18 cellular contexts compared by ENCODE assay signal in the genomic region with DNA sequence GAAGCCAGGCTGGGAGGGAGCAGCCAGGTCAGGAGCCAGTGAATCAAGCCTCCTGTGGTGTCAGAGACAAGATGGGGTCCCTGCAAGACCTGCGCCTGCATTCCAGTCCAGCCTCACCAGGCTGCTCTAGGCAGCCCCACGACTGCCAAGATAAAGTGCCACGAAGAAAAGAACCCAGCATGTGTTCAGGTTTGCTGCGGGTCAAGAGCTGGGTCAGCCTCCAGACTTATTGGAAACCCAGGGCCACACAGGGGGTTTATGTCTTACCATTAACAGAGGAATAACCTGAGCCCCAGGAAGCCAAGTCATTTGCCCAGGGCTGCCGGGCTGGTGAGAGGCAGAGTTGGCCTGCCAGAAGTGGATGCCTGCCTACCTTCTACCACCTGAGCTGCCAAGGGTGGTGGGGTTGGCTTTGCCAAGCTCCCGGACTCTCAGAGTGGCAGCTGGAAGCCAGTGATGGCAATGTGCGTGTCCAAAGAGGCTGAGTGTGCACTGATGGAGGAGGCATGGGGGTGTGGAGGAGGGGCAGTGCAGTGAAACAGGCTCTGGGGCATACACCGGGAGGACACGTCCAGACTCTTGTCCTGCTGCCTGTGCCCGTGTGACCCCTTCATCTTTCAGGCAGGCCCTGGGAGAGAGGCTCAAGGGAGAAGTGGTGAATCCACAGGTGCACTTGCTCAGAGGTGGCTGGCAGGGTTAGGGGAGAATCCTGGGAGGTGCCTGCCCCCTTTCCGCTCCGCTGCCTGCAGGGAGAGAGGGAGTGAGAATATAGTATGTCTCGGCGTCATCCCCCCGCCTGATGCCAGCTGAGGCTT. TPM values are rescaled to one million over a fixed set of nuclear protein-coding genes. Genes with fewer than 3 reads are reported as not detected.
DNase-seq lines count a peak whose midpoint lies in the region; ATAC-seq and TF ChIP-seq lines count a peak whose summit lies in the region.
"Had no signal": no experiment of that assay in that cellular context is flagged by ENCODE, and none has a peak within 500 bp of the region (broad histone marks: within the 10 kb centered on the region; RNA-seq: fewer than 3 reads in every experiment).

No MANE protein-coding gene starts in this region.

- no peaks in the 10 kb centered on the region for H3K36me3 Mint-ChIP-seq in WTC11
- H3K36me3 Mint-ChIP-seq in activated T-helper 1 cell treated with anti-CD3 and anti-CD28 coated beads, Interleukin-12 subunit alpha, Interleukin-12 subunit beta, Interleukin-2, Interleukin-4 antibody, amounts not matched to agents 30 ng/mL and 10 ng/mL and 1 ng/mL, durations not matched to agents 14 hours and 24 hours and 36 hours (ENCODE audit: low read depth): no peaks in the 10 kb centered on the region

- peak overlapping the region; percentile 60 for H3K4me3 Mint-ChIP-seq in WTC11
- no peak overlapping the region for H3K4me3 Mint-ChIP-seq in activated T-helper 1 cell treated with anti-CD3 and anti-CD28 coated beads, Interleukin-12 subunit alpha, Interleukin-12 subunit beta, Interleukin-2, Interleukin-4 antibody, amounts not matched to agents 30 ng/mL and 10 ng/mL and 1 ng/mL, durations not matched to agents 14 hours and 24 hours and 36 hours
- H3K4me3 Mint-ChIP-seq: activated CD4-positive, alpha-beta memory T cell treated with anti-CD3 and anti-CD28 coated beads, Interleukin-2, amount 10 ng/mL, durations not matched to agents 7 days and 5 days had no signal

- TF ChIP-seq CTCF in heart left ventricle (IDR thresholded peaks at IDR 0.05) (no peak), WTC11 (IDR thresholded peaks at IDR 0.05) (no peak)

- DNase-seq in heart left ventricle: no peak
- DNase-seq in Right ventricle myocardium inferior (ENCODE audit: missing footprints): no peak
- no peak for DNase-seq in WTC11 (ENCODE audit: low spot score)
- DNase-seq in hepatic stellate cell (ENCODE audit: low spot score): no peak
- no peak for DNase-seq in activated T-helper 1 cell treated with anti-CD3 and anti-CD28 coated beads, Interleukin-12 subunit alpha, Interleukin-12 subunit beta, Interleukin-2, Interleukin-4 antibody, amounts not matched to agents 30 ng/mL and 10 ng/mL and 1 ng/mL, durations not matched to agents 14 hours and 24 hours and 36 hours (ENCODE audit: low spot score)
- no peak for DNase-seq in activated effector memory CD4-positive, alpha-beta T cell treated with Interleukin-2 at 50 U/mL for 16 hours
- no peak for DNase-seq in T1000 (lab: John Stamatoyannopoulos, UW)
- DNase-seq: activated CD4-positive, alpha-beta memory T cell treated with anti-CD3 and anti-CD28 coated beads, Interleukin-2, amount 10 ng/mL, durations not matched to agents 7 days and 5 days; activated T-cell treated with anti-CD3 and anti-CD28 coated beads, Interleukin-2, amount 50 U/mL, for 48 hours; Caco-2; mesenchymal stem cell; NCI-H1436; OCI-M1; stimulated activated CD4-positive, alpha-beta T cell treated with anti-CD3 and anti-CD28 coated beads, Interleukin-4, amount 100 ng/mL, for 4 hours; trophoblast cell had no signal

- CTCF ChIA-PET in WTC11 (lab: Charles Lee): interaction anchor here (0.6 to 2.9 kb wide), 10 partner anchors 11 to 652 kb away, joined by 3 to 21 read pairs (median 5); no protein-coding TSS in a partner anchor

- intact Hi-C loops in heart left ventricle (cut with DNase I) (loop anchor here in 1 of 10 donors (5.0 to 10.0 kb wide), 2 partner anchors 70 to 82 kb away; no protein-coding TSS in a partner anchor), Right ventricle myocardium inferior (cut with DNase I) (loop anchor here (5.0 kb wide), 1 partner anchor 40 kb away; no protein-coding TSS in a partner anchor)
- intact Hi-C loops in activated T-helper 1 cell treated with anti-CD3 and anti-CD28 coated beads, Interleukin-12 subunit alpha, Interleukin-12 subunit beta, Interleukin-2, Interleukin-4 antibody, amounts not matched to agents 30 ng/mL and 10 ng/mL and 1 ng/mL, durations not matched to agents 14 hours and 24 hours and 36 hours (cut with micrococcal nuclease): no loop called here

- H3K27me3 Mint-ChIP-seq in WTC11 (ENCODE audit: low read depth): peaks cover 32% of the 10 kb centered on the region
- peaks cover 36% of the 10 kb centered on the region for H3K27me3 Mint-ChIP-seq in activated T-helper 1 cell treated with anti-CD3 and anti-CD28 coated beads, Interleukin-12 subunit alpha, Interleukin-12 subunit beta, Interleukin-2, Interleukin-4 antibody, amounts not matched to agents 30 ng/mL and 10 ng/mL and 1 ng/mL, durations not matched to agents 14 hours and 24 hours and 36 hours (ENCODE audit: insufficient read depth)

- no peak for TF ChIP-seq POLR2A in heart left ventricle (IDR thresholded peaks at IDR 0.05)

- H3K36me3 ChIP-seq in heart left ventricle (no peaks in the 10 kb centered on the region), muscle layer of duodenum (ENCODE audit: control insufficient read depth in 1 of 2, insufficient read depth in 2 of 2, low read length in 2 of 2) (no peaks in the 10 kb centered on the region)
- H3K36me3 ChIP-seq: neutrophil had no signal

- ATAC-seq in heart left ventricle: no peak
- ATAC-seq in Right ventricle myocardium inferior: no peak
- no peak for ATAC-seq in WTC11

- H3K4me3 ChIP-seq in heart left ventricle (peak overlapping the region in 10 of 12 donors; percentile 14 to 70 (median 59)), muscle layer of duodenum (ENCODE audit: low read depth in 1 of 2, low read length in 2 of 2) (peak overlapping the region; percentile 43 to 75)

- H3K27me3 ChIP-seq in heart left ventricle: peaks cover 0 to 36% (median 0%) of the 10 kb centered on the region in 9 donors
- peaks cover 8% of the 10 kb centered on the region for H3K27me3 ChIP-seq in muscle layer of duodenum (ENCODE audit: low read depth, low read length)

- peak overlapping the region in 5 of 12 donors; percentile 24 to 83 (median 68) for H3K27ac ChIP-seq in heart left ventricle
- no peak overlapping the region for H3K27ac ChIP-seq in muscle layer of duodenum (ENCODE audit: low read length)
- H3K27ac ChIP-seq: epithelial cell of prostate, neutrophil had no signal

- H3K4me1 Mint-ChIP-seq in WTC11: peaks cover 31% of the 10 kb centered on the region
- H3K4me1 Mint-ChIP-seq in activated T-helper 1 cell treated with anti-CD3 and anti-CD28 coated beads, Interleukin-12 subunit alpha, Interleukin-12 subunit beta, Interleukin-2, Interleukin-4 antibody, amounts not matched to agents 30 ng/mL and 10 ng/mL and 1 ng/mL, durations not matched to agents 14 hours and 24 hours and 36 hours (ENCODE audit: low read depth): no peaks in the 10 kb centered on the region

- no peaks in the 10 kb centered on the region for H3K9me3 Mint-ChIP-seq in WTC11
- no peaks in the 10 kb centered on the region for H3K9me3 Mint-ChIP-seq in activated T-helper 1 cell treated with anti-CD3 and anti-CD28 coated beads, Interleukin-12 subunit alpha, Interleukin-12 subunit beta, Interleukin-2, Interleukin-4 antibody, amounts not matched to agents 30 ng/mL and 10 ng/mL and 1 ng/mL, durations not matched to agents 14 hours and 24 hours and 36 hours
- H3K9me3 Mint-ChIP-seq: activated CD4-positive, alpha-beta memory T cell treated with anti-CD3 and anti-CD28 coated beads, Interleukin-2, amount 10 ng/mL, durations not matched to agents 7 days and 5 days had no signal

- H3K4me1 ChIP-seq in heart left ventricle (peaks cover 3 to 45% (median 16%) of the 10 kb centered on the region in 12 donors), muscle layer of duodenum (ENCODE audit: control insufficient read depth in 1 of 2, insufficient read depth in 2 of 2, low read length in 2 of 2) (peaks cover 0 to 39% of the 10 kb centered on the region in 2 donors)

- H3K27ac Mint-ChIP-seq in WTC11: no peak overlapping the region
- H3K27ac Mint-ChIP-seq in activated T-helper 1 cell treated with anti-CD3 and anti-CD28 coated beads, Interleukin-12 subunit alpha, Interleukin-12 subunit beta, Interleukin-2, Interleukin-4 antibody, amounts not matched to agents 30 ng/mL and 10 ng/mL and 1 ng/mL, durations not matched to agents 14 hours and 24 hours and 36 hours: no peak overlapping the region
- H3K27ac Mint-ChIP-seq: activated CD4-positive, alpha-beta memory T cell treated with anti-CD3 and anti-CD28 coated beads, Interleukin-2, amount 10 ng/mL, durations not matched to agents 7 days and 5 days had no signal

- 54 to 72% (median 59%) methylated on average over 11 to 15 of the region's 15 CpGs for WGBS in heart left ventricle, 4 donors

- H3K9me3 ChIP-seq in heart left ventricle: no peaks in the 10 kb centered on the region
- H3K9me3 ChIP-seq in muscle layer of duodenum (ENCODE audit: control insufficient read depth in 1 of 2, low read length in 2 of 2): no peaks in the 10 kb centered on the region
- H3K9me3 ChIP-seq: Caco-2, neutrophil had no signal

- POLR2A ChIA-PET in WTC11 (lab: Charles Lee): no interaction called here

TF ChIP-seq in WTC11, 78 proteins besides CTCF, POLR2A, EP300 and RAD21:
- TF ChIP-seq ZNF281 (CRISPR knock-in tag; IDR thresholded peaks at IDR 0.05) (no peak), ZNF138 (CRISPR knock-in tag; conservative IDR thresholded peaks at IDR 0.05) (no peak)

RNA-seq across cellular contexts. Expression of gene RASD2, which starts 1.7 kb away (rescaled TPM):
- total RNA-seq in heart left ventricle (10 to 100 TPM in 1 of 9 donors, 1 to 10 TPM in 8; 1.4 to 10.5 (median 5.3) TPM), Right ventricle myocardium inferior (9.5 TPM), WTC11 (2021) (2.5 to 3.1 TPM (median 3.0 TPM) in 3 replicates)
- polyA plus RNA-seq in heart left ventricle: 1 to 10 TPM; 3.7 to 4.8 TPM
- total RNA-seq in activated T-helper 1 cell treated with anti-CD3 and anti-CD28 coated beads, Interleukin-12 subunit alpha, Interleukin-12 subunit beta, Interleukin-2, Interleukin-4 antibody, amounts not matched to agents 30 ng/mL and 10 ng/mL and 1 ng/mL, durations not matched to agents 14 hours and 24 hours and 36 hours: not detected in 2 replicates
- total RNA-seq: activated CD4-positive, alpha-beta memory T cell treated with anti-CD3 and anti-CD28 coated beads, Interleukin-2, amount 10 ng/mL, durations not matched to agents 7 days and 5 days had no signal
